8 cellular contexts compared by ENCODE assay signal in genomic region chr7:42876182-42877068, GRCh38. TPM values are rescaled to one million over a fixed set of nuclear protein-coding genes. Genes with fewer than 3 reads are reported as not detected.
DNase-seq lines count a peak whose midpoint lies in the region; ATAC-seq, FAIRE-seq and TF ChIP-seq lines count a peak whose summit lies in the region.

No MANE protein-coding gene starts in this region.

- 34 to 42% methylated on average over 5 of the region's 5 CpGs for WGBS in thyroid gland, 2 donors

- H3K9me3 Mint-ChIP-seq in activated CD4-positive, alpha-beta T cell treated with anti-CD3 and anti-CD28 coated beads for 36 hours (ENCODE audit: low read depth), result no peaks in the 10 kb centered on the region

- DNase-seq in GF-D8 (lab: John Stamatoyannopoulos, UW), result peak; percentile 40
- peak; percentile 65 for DNase-seq in HEK293T (ENCODE audit: extremely low spot score)
- DNase-seq in MV-4-11 (lab: John Stamatoyannopoulos, UW), result peak; percentile 59
- peak; percentile 80 for DNase-seq in activated CD4-positive, alpha-beta T cell treated with anti-CD3 and anti-CD28 coated beads for 36 hours
- peak in 1 of 3 donors; percentile 82 for DNase-seq in mucosa of descending colon
- DNase-seq in thyroid gland, result peak; percentile 66 to 74

- no peaks in the 10 kb centered on the region for H3K36me3 ChIP-seq in mucosa of descending colon (ENCODE audit: low read depth)
- no peaks in the 10 kb centered on the region for H3K36me3 ChIP-seq in thyroid gland

- ATAC-seq in activated CD4-positive, alpha-beta T cell treated with anti-CD3 and anti-CD28 coated beads for 36 hours, result peak; percentile 73
- peak; percentile 84 for ATAC-seq in mucosa of descending colon

- H3K27ac Mint-ChIP-seq in activated CD4-positive, alpha-beta T cell treated with anti-CD3 and anti-CD28 coated beads for 36 hours, result no peak overlapping the region

- H3K9me3 ChIP-seq in mucosa of descending colon, result no peaks in the 10 kb centered on the region
- no peaks in the 10 kb centered on the region for H3K9me3 ChIP-seq in thyroid gland

- no peaks in the 10 kb centered on the region for H3K4me1 Mint-ChIP-seq in activated CD4-positive, alpha-beta T cell treated with anti-CD3 and anti-CD28 coated beads for 36 hours

- no peaks in the 10 kb centered on the region for H3K27me3 ChIP-seq in thyroid gland

- TF ChIP-seq POLR2A in thyroid gland (IDR thresholded peaks at IDR 0.05), result no peak

- H3K36me3 Mint-ChIP-seq in activated CD4-positive, alpha-beta T cell treated with anti-CD3 and anti-CD28 coated beads for 36 hours (ENCODE audit: low read depth), result no peaks in the 10 kb centered on the region

- H3K27ac ChIP-seq in 22Rv1, result no peak overlapping the region
- H3K27ac ChIP-seq in thyroid gland, result no peak overlapping the region

- H3K27me3 Mint-ChIP-seq in activated CD4-positive, alpha-beta T cell treated with anti-CD3 and anti-CD28 coated beads for 36 hours, result no peaks in the 10 kb centered on the region

- intact Hi-C loops in activated CD4-positive, alpha-beta T cell treated with anti-CD3 and anti-CD28 coated beads for 36 hours (cut with DNase I, micrococcal nuclease), result loop anchor here in 1 of 2 experiments (2.0 to 5.0 kb wide), 3 partner anchors 864 to 936 kb away; no protein-coding TSS in a partner anchor
- intact Hi-C loops in mucosa of descending colon (cut with DNase I, micrococcal nuclease), result no loop called here
- intact Hi-C loops in thyroid gland (cut with DNase I), result no loop called here

- CTCF ChIA-PET in HEK293T (lab: Yijun Ruan, JAX), result interaction anchor here (0.6 to 3.0 kb wide), 11 partner anchors 10 to 935 kb away, joined by 3 to 14 read pairs (median 3); no protein-coding TSS in a partner anchor
- CTCF ChIA-PET in activated CD4-positive, alpha-beta T cell treated with anti-CD3 and anti-CD28 coated beads for 36 hours (lab: Charles Lee), result interaction anchor here (0.6 to 2.7 kb wide), 17 partner anchors 9 to 936 kb away, joined by 3 to 16 read pairs (median 4); no protein-coding TSS in a partner anchor

- peak; percentile 85 for FAIRE-seq in endometrium (lab: Jason Lieb, UNC)

- no peak overlapping the region for H3K4me3 Mint-ChIP-seq in activated CD4-positive, alpha-beta T cell treated with anti-CD3 and anti-CD28 coated beads for 36 hours

- POLR2A ChIA-PET in HEK293T (lab: Yijun Ruan, JAX), result interaction anchor here (1.3 kb wide), 2 partner anchors 11 to 56 kb away, joined by 3 to 4 read pairs; partner anchors contain the start of genes MRPL32 and PSMA2
- POLR2A ChIA-PET in activated CD4-positive, alpha-beta T cell treated with anti-CD3 and anti-CD28 coated beads for 36 hours (lab: Charles Lee), result interaction anchor here (0.5 to 0.6 kb wide), 2 partner anchors 14 to 31 kb away, joined by 3 to 4 read pairs; no protein-coding TSS in a partner anchor

- H3K4me1 ChIP-seq in mucosa of descending colon (ENCODE audit: low read depth), result no peaks in the 10 kb centered on the region
- H3K4me1 ChIP-seq in thyroid gland, result no peaks in the 10 kb centered on the region

- TF ChIP-seq CTCF in 22Rv1 (IDR thresholded peaks at IDR 0.05) (peak; percentile 95), mucosa of descending colon (IDR thresholded peaks at IDR 0.05) (peak; percentile 66), thyroid gland (IDR thresholded peaks at IDR 0.05) (peak; percentile 64 to 82 (median 80))

- no peak overlapping the region for H3K4me3 ChIP-seq in mucosa of descending colon
- H3K4me3 ChIP-seq in thyroid gland (replicated peaks in 1 of 3), result no peak overlapping the region

TF ChIP-seq in HEK293T, 16 proteins besides CTCF, POLR2A, EP300 and RAD21:
- TF ChIP-seq ARNT (IDR thresholded peaks at IDR 0.05) (no peak), FOXA1 (IDR thresholded peaks at IDR 0.05) (no peak), ELF4 (IDR thresholded peaks at IDR 0.05) (no peak), NFRKB (IDR thresholded peaks at IDR 0.05) (no peak), FOXK2 (IDR thresholded peaks at IDR 0.05) (no peak), HDGF (IDR thresholded peaks at IDR 0.05; ENCODE audit: borderline replicate concordance) (no peak), CTBP1 (IDR thresholded peaks at IDR 0.05; ENCODE audit: borderline replicate concordance) (no peak), TARDBP (IDR thresholded peaks at IDR 0.05) (no peak), BHLHE40 (IDR thresholded peaks at IDR 0.05; ENCODE audit: borderline replicate concordance) (no peak), L3MBTL2 (conservative IDR thresholded peaks at IDR 0.05) (no peak), PKNOX1 (IDR thresholded peaks at IDR 0.05) (no peak), ZNF384 (IDR thresholded peaks at IDR 0.05) (no peak)
TF ChIP-seq in HEK293T: peak in this region for 0.

RNA-seq across cellular contexts. Expression of gene C7orf25, which starts 35.4 kb away (rescaled TPM):
- 1 to 10 TPM; 2.7 to 5.4 TPM for total RNA-seq in activated CD4-positive, alpha-beta T cell treated with anti-CD3 and anti-CD28 coated beads for 36 hours
- total RNA-seq in mucosa of descending colon (1 to 10 TPM; 3.4 to 5.4 (median 4.3) TPM), thyroid gland (10 to 100 TPM; 12.5 to 18.9 (median 14.9) TPM)

RNA-seq across cellular contexts. Expression of gene PSMA2, which starts 55.5 kb away (rescaled TPM):
- 100 to 1,000 TPM; 109 to 217 TPM for total RNA-seq in activated CD4-positive, alpha-beta T cell treated with anti-CD3 and anti-CD28 coated beads for 36 hours
- total RNA-seq in mucosa of descending colon (10 to 100 TPM; 39.1 to 73.1 (median 61.0) TPM), thyroid gland (10 to 100 TPM; 42.2 to 71.2 (median 63.8) TPM)

RNA-seq across cellular contexts. Expression of gene MRPL32, which starts 55.8 kb away (rescaled TPM):
- total RNA-seq in activated CD4-positive, alpha-beta T cell treated with anti-CD3 and anti-CD28 coated beads for 36 hours, result 10 to 100 TPM; 74.7 to 75.5 TPM
- total RNA-seq in mucosa of descending colon (10 to 100 TPM; 32.2 to 44.4 (median 44.1) TPM), thyroid gland (10 to 100 TPM; 49.4 to 68.7 (median 56.9) TPM)
